ENCODE assay signal across 8 cellular contexts in the genomic region with DNA sequence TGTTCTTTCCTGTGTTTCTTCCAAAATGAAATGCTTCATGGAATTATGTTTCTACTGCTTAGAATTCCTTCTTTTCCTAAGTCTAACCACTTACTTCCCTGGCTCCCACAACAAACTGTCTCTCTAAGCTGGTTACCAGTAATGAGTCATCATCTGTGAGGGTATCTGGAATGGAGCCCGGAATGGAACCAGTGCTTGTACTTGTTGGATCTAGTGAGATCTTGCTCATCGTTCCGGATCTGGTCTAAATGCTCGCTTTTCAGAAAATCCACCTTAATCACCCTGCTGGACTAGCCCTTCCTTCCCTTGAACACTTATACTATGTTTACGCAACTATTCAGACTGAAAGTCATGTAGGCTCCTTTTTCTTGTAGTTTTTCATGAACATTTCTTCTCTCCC.
DNase-seq lines count a peak whose midpoint lies in the region; ATAC-seq and TF ChIP-seq lines count a peak whose summit lies in the region.

No MANE protein-coding gene starts in this region.

- no peak for TF ChIP-seq CTCF in RWPE1 (conservative IDR thresholded peaks at IDR 0.05; ENCODE audit: low read depth)
- no peak for TF ChIP-seq CTCF in fibroblast of the aortic adventitia (IDR thresholded peaks at IDR 0.05; ENCODE audit: insufficient read depth, low read length)
- no peak for TF ChIP-seq CTCF in MM.1S (IDR thresholded peaks at IDR 0.05; ENCODE audit: low read length)

- no peak overlapping the region for H3K9ac ChIP-seq in MM.1S (ENCODE audit: low read length)

- ATAC-seq in GM21529 (IDR thresholded peaks at IDR 0.05; ENCODE audit: unreplicated experiment) = no peak

- no peaks in the 10 kb centered on the region for H3K79me2 ChIP-seq in MM.1S (ENCODE audit: low read length)

- POLR2A ChIA-PET in RWPE1 (lab: Yijun Ruan, JAX; ENCODE audit: low non-redundant PET) = no interaction called here

- no peaks in the 10 kb centered on the region for H3K4me1 ChIP-seq in MM.1S (ENCODE audit: low read length)

- peak; percentile 99 for DNase-seq in GM04503 (ENCODE audit: low read depth)
- DNase-seq in RWPE1 (ENCODE audit: low spot score) = peak; percentile 99
- peak; percentile 98 for DNase-seq in fibroblast of the aortic adventitia (ENCODE audit: low read depth)
- DNase-seq in putamen (ENCODE audit: low spot score) = peak; percentile 54
- no peak for DNase-seq in ecto neural progenitor cell (ENCODE audit: low spot score)
- no peak for DNase-seq in activated CD8-positive, alpha-beta memory T cell treated with anti-CD3 and anti-CD28 coated beads, Interleukin-2, amount 50 U/mL, for 48 hours
- DNase-seq in MM.1S = no peak

- H3F3A ChIP-seq in MM.1S (ENCODE audit: insufficient read depth, low read length) = no peaks in the 10 kb centered on the region

- H3K9me2 ChIP-seq in MM.1S (replicated peaks; ENCODE audit: insufficient read depth, low read length) = no peaks in the 10 kb centered on the region

- H3K27ac ChIP-seq in RWPE1 (no peak overlapping the region), MM.1S (ENCODE audit: low read length) (no peak overlapping the region)

- no peaks in the 10 kb centered on the region for H4K20me1 ChIP-seq in MM.1S (ENCODE audit: insufficient read depth, low read length)

- no peak overlapping the region for H2AFZ ChIP-seq in MM.1S (ENCODE audit: low read length)

- H3K4me3 ChIP-seq in fibroblast of the aortic adventitia (ENCODE audit: low read depth, low read length) (no peak overlapping the region), MM.1S (ENCODE audit: low read length) (no peak overlapping the region)

- no peaks in the 10 kb centered on the region for H3K9me3 ChIP-seq in MM.1S (replicated peaks; ENCODE audit: insufficient read depth, low read length)

- CTCF ChIA-PET in RWPE1 (lab: Yijun Ruan, JAX) = interaction anchor here (0.5 to 0.9 kb wide), 3 partner anchors 35 to 652 kb away, joined by 3 to 4 read pairs (median 3); no protein-coding TSS in a partner anchor

- H3K27me3 ChIP-seq in MM.1S (replicated peaks; ENCODE audit: insufficient read depth, low read length) = no peaks in the 10 kb centered on the region

- no peaks in the 10 kb centered on the region; the same call in 1 of the 2 replicates for H3K36me3 ChIP-seq in MM.1S (replicated peaks; ENCODE audit: insufficient read depth, low read length)

- no peak overlapping the region for H3K4me2 ChIP-seq in MM.1S (ENCODE audit: low read depth, low read length)

Comparison
In these comparisons a context has a peak if more than half of its experiments do, and no peak if none do; other contexts are left out.
1. DNase-seq: peak in GM04503 (single experiment), RWPE1 (single experiment), fibroblast of the aortic adventitia (single experiment) and putamen (single experiment); none in ecto neural progenitor cell (single experiment), activated CD8-positive, alpha-beta memory T cell treated with anti-CD3 and anti-CD28 coated beads, Interleukin-2, amount 50 U/mL, for 48 hours (single experiment) and MM.1S (single experiment).